ENCODE assay signal across 9 cellular contexts in the genomic region with DNA sequence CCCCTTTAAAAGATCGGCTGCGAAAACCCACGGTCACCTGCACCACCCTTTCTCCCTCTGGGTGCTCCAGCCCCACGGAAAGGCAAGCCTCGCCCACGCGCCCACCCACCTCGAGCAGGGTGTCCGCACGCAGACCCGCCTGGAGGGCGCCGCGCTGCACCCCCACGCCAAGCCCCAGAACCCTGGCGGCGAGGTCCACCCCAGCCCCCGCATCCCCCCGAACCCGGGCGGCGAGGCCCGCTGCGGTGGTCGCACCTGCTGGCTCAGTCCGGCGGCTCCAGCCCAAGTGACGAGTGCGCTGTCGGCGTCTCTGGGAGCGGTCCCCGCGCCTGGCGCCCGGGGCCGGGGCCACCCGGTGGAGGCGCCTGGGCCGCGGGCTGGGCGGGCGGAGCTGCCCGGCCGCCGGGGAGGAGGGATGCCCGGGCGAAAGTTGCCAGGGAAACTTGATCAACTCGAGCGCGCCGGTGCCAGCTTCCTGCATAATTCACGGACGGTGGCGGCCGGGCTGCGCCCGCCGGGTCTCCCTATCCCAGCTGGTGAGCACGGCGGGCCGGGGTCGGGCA. TPM values are rescaled to one million over a fixed set of nuclear protein-coding genes. Genes with fewer than 3 reads are reported as not detected.
DNase-seq lines count a peak whose midpoint lies in the region; ATAC-seq and TF ChIP-seq lines count a peak whose summit lies in the region.
"Had no signal": no experiment of that assay in that cellular context is flagged by ENCODE, and none has a peak within 500 bp of the region (broad histone marks: within the 10 kb centered on the region; RNA-seq: fewer than 3 reads in every experiment).

No MANE protein-coding gene starts in this region.

- no peaks in the 10 kb centered on the region for H3K36me3 ChIP-seq in esophagus (ENCODE audit: control insufficient read depth in 2 of 2, insufficient read depth in 2 of 2, low read length in 1 of 2)
- no peaks in the 10 kb centered on the region for H3K36me3 ChIP-seq in neural cell (ENCODE audit: insufficient read depth, low read length)

- no peaks in the 10 kb centered on the region for H3K79me2 ChIP-seq in neural cell (replicated peaks; ENCODE audit: insufficient read depth, low read length)

- peaks cover 4 to 7% of the 10 kb centered on the region in 2 donors for H3K4me1 ChIP-seq in esophagus (ENCODE audit: control insufficient read depth in 2 of 2, insufficient read depth in 2 of 2, low read length in 1 of 2)

- H3K9me3 ChIP-seq in esophagus (ENCODE audit: control insufficient read depth in 2 of 2, insufficient read depth in 1 of 2, low read depth in 1 of 2, low read length in 1 of 2) (no peaks in the 10 kb centered on the region), neural cell (ENCODE audit: low read length) (no peaks in the 10 kb centered on the region)

- H3K4me3 ChIP-seq in esophagus (ENCODE audit: low read depth in 1 of 2, low read length in 2 of 2) = peak overlapping the region; percentile 56 to 68
- peak overlapping the region; percentile 72 for H3K4me3 ChIP-seq in neural cell (ENCODE audit: low read length)

- H3K27me3 ChIP-seq in esophagus (ENCODE audit: control insufficient read depth in 1 of 2, insufficient read depth in 2 of 2, low read length in 2 of 2) (peaks cover 0 to 5% of the 10 kb centered on the region in 2 donors), neural cell (ENCODE audit: insufficient read depth, low read depth, low read length) (peaks cover 64% of the 10 kb centered on the region)

- H3K4me2 ChIP-seq in neural cell (ENCODE audit: low read length) = no peak overlapping the region

- ATAC-seq in Right ventricle myocardium superior (ENCODE audit: poor library complexity) = no peak

- DNase-seq in NCI-H1092 (lab: John Stamatoyannopoulos, UW) (peak; percentile 36), DMS153 (lab: John Stamatoyannopoulos, UW) (no peak), GM19238 (ENCODE audit: insufficient read length, low spot score) (no peak), Right ventricle myocardium superior (no peak)
- DNase-seq in activated effector memory CD4-positive, alpha-beta T cell treated with anti-CD3 and anti-CD28 coated beads, Interleukin-2, amount 50 U/mL, for 16 hours = no peak

- no peak overlapping the region for H2AFZ ChIP-seq in neural cell (ENCODE audit: low read depth, low read length)

- H4K20me1 ChIP-seq in neural cell (ENCODE audit: insufficient read depth) = no peaks in the 10 kb centered on the region

- 3 to 4% methylated on average over 59 to 63 of the region's 63 CpGs for WGBS in esophagus, 2 donors

- intact Hi-C loops in Right ventricle myocardium superior (cut with DNase I) = no loop called here

- H3K27ac ChIP-seq in C4-2B = peak overlapping the region; percentile 87
- no peak overlapping the region for H3K27ac ChIP-seq in esophagus (ENCODE audit: low read depth in 2 of 2, low read length in 1 of 2)
- no peak overlapping the region for H3K27ac ChIP-seq in neural cell (ENCODE audit: low read length)
- H3K27ac ChIP-seq: HL-60 had no signal

- no peaks in the 10 kb centered on the region for H3K9me2 ChIP-seq in neural cell (ENCODE audit: insufficient read depth, low read length)

- no peaks in the 10 kb centered on the region for H3F3A ChIP-seq in neural cell (ENCODE audit: insufficient read depth, low read length, poor library complexity, severe bottlenecking)

- TF ChIP-seq CTCF in C4-2B (conservative IDR thresholded peaks at IDR 0.05) = no peak
- no peak for TF ChIP-seq CTCF in neural cell (IDR thresholded peaks at IDR 0.05; ENCODE audit: poor library complexity, severe bottlenecking)

- H3K9ac ChIP-seq in neural cell (ENCODE audit: low read length) = peak overlapping the region; percentile 13

- no peak for TF ChIP-seq RAD21 in neural cell (conservative IDR thresholded peaks at IDR 0.05)

- TF ChIP-seq EP300 in neural cell (conservative IDR thresholded peaks at IDR 0.05; ENCODE audit: poor library complexity, severe bottlenecking) = no peak

TF ChIP-seq in neural cell, 6 proteins besides CTCF, POLR2A, EP300 and RAD21:
- TF ChIP-seq TAF1 (IDR thresholded peaks at IDR 0.05; ENCODE audit: low read depth) (no peak), MXI1 (conservative IDR thresholded peaks at IDR 0.05; ENCODE audit: poor library complexity, severe bottlenecking) (no peak), POLR2AphosphoS5 (IDR thresholded peaks at IDR 0.05) (no peak), SMC3 (conservative IDR thresholded peaks at IDR 0.05; ENCODE audit: poor library complexity) (no peak), EZH2 (IDR thresholded peaks at IDR 0.05; ENCODE audit: borderline replicate concordance, insufficient read depth, low read length, poor library complexity, severe bottlenecking) (no peak)
- TF ChIP-seq, protein P1, sequence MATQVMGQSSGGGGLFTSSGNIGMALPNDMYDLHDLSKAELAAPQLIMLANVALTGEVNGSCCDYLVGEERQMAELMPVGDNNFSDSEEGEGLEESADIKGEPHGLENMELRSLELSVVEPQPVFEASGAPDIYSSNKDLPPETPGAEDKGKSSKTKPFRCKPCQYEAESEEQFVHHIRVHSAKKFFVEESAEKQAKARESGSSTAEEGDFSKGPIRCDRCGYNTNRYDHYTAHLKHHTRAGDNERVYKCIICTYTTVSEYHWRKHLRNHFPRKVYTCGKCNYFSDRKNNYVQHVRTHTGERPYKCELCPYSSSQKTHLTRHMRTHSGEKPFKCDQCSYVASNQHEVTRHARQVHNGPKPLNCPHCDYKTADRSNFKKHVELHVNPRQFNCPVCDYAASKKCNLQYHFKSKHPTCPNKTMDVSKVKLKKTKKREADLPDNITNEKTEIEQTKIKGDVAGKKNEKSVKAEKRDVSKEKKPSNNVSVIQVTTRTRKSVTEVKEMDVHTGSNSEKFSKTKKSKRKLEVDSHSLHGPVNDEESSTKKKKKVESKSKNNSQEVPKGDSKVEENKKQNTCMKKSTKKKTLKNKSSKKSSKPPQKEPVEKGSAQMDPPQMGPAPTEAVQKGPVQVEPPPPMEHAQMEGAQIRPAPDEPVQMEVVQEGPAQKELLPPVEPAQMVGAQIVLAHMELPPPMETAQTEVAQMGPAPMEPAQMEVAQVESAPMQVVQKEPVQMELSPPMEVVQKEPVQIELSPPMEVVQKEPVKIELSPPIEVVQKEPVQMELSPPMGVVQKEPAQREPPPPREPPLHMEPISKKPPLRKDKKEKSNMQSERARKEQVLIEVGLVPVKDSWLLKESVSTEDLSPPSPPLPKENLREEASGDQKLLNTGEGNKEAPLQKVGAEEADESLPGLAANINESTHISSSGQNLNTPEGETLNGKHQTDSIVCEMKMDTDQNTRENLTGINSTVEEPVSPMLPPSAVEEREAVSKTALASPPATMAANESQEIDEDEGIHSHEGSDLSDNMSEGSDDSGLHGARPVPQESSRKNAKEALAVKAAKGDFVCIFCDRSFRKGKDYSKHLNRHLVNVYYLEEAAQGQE (IDR thresholded peaks at IDR 0.05; ENCODE audit: borderline replicate concordance) = no peak

RNA-seq across cellular contexts. Expression of a gene that starts 1.1 kb away (rescaled TPM):
- polyA plus RNA-seq in esophagus (1 to 10 TPM in 1 of 2 donors, under 1 TPM in 1; 0.84 to 4.4 TPM), neural cell (13.6 and 19.7 TPM in 2 replicates)
- polyA minus RNA-seq in neural cell = 27.8 and 39.8 TPM in 2 replicates
- 0.11 TPM for total RNA-seq in Right ventricle myocardium superior
